ENCODE assay signal across 20 cellular contexts in genomic region chr2:239073745-239074530, GRCh38.
DNase-seq lines count a peak whose midpoint lies in the region; ATAC-seq and TF ChIP-seq lines count a peak whose summit lies in the region.
"Had no signal": no experiment of that assay in that cellular context is flagged by ENCODE, and none has a peak within 500 bp of the region (broad histone marks: within the 10 kb centered on the region; RNA-seq: fewer than 3 reads in every experiment).

No MANE protein-coding gene starts in this region.

- no peak overlapping the region for H2AFZ ChIP-seq in neural progenitor cell (replicated peaks)
- H2AFZ ChIP-seq: GM23338 had no signal

- no peaks in the 10 kb centered on the region for H3K36me3 ChIP-seq in neural progenitor cell
- no peaks in the 10 kb centered on the region for H3K36me3 ChIP-seq in breast epithelium

- no peak overlapping the region for H3K4me2 ChIP-seq in neural progenitor cell
- H3K4me2 ChIP-seq: A549, BLaER1, GM23338 had no signal

- H3K4me1 ChIP-seq in neural progenitor cell (no peaks in the 10 kb centered on the region), breast epithelium (no peaks in the 10 kb centered on the region)

- H3K36me3 Mint-ChIP-seq in T-helper 17 cell (ENCODE audit: low read depth) (peaks cover 6% of the 10 kb centered on the region), neural progenitor cell (peaks cover 17% of the 10 kb centered on the region)
- H3K36me3 Mint-ChIP-seq in stimulated activated effector memory CD8-positive, alpha-beta T cell treated with anti-CD3 and anti-CD28 coated beads, Interleukin-12 subunit alpha, Interleukin-12 subunit beta, amount 100 ng/mL, for 72 hours = peaks cover 43% of the 10 kb centered on the region

- peaks cover 4% of the 10 kb centered on the region for H4K20me1 ChIP-seq in neural progenitor cell (ENCODE audit: low read depth)

- ATAC-seq in T-helper 17 cell = no peak
- no peak for ATAC-seq in stimulated activated effector memory CD8-positive, alpha-beta T cell treated with anti-CD3 and anti-CD28 coated beads, Interleukin-12 subunit alpha, Interleukin-12 subunit beta, amount 100 ng/mL, for 72 hours
- ATAC-seq: A549, GM12878, GM23338 had no signal

- H3K27ac Mint-ChIP-seq in T-helper 17 cell = peak overlapping the region; percentile 9
- H3K27ac Mint-ChIP-seq in neural progenitor cell = peak overlapping the region; percentile 68
- peak overlapping the region; percentile 40 for H3K27ac Mint-ChIP-seq in stimulated activated effector memory CD8-positive, alpha-beta T cell treated with anti-CD3 and anti-CD28 coated beads, Interleukin-12 subunit alpha, Interleukin-12 subunit beta, amount 100 ng/mL, for 72 hours
- H3K27ac Mint-ChIP-seq: GM23338 had no signal

- H3K4me1 Mint-ChIP-seq in T-helper 17 cell (peaks cover 4% of the 10 kb centered on the region), neural progenitor cell (peaks cover 4% of the 10 kb centered on the region)
- no peaks in the 10 kb centered on the region for H3K4me1 Mint-ChIP-seq in stimulated activated effector memory CD8-positive, alpha-beta T cell treated with anti-CD3 and anti-CD28 coated beads, Interleukin-12 subunit alpha, Interleukin-12 subunit beta, amount 100 ng/mL, for 72 hours
- H3K4me1 Mint-ChIP-seq: CD14-positive monocyte; CD4-positive, alpha-beta memory T cell; GM23338 had no signal

- no peaks in the 10 kb centered on the region for H3K9me3 Mint-ChIP-seq in neural progenitor cell
- H3K9me3 Mint-ChIP-seq in stimulated activated effector memory CD8-positive, alpha-beta T cell treated with anti-CD3 and anti-CD28 coated beads, Interleukin-12 subunit alpha, Interleukin-12 subunit beta, amount 100 ng/mL, for 72 hours = no peaks in the 10 kb centered on the region

- H3K9me3 ChIP-seq in T-helper 17 cell (ENCODE audit: control insufficient read depth, low read length, poor library complexity, severe bottlenecking) (no peaks in the 10 kb centered on the region), neural progenitor cell (ENCODE audit: low read depth) (no peaks in the 10 kb centered on the region), breast epithelium (no peaks in the 10 kb centered on the region)
- H3K9me3 ChIP-seq: A549, BLaER1 had no signal

- H3K27ac ChIP-seq in layer of hippocampus (ENCODE audit: low read depth, low read length) = peak overlapping the region; percentile 22
- H3K27ac ChIP-seq in neural progenitor cell = no peak overlapping the region
- no peak overlapping the region for H3K27ac ChIP-seq in breast epithelium
- H3K27ac ChIP-seq: A549, BLaER1, HL-60 had no signal

- H3K27me3 Mint-ChIP-seq in T-helper 17 cell (no peaks in the 10 kb centered on the region), neural progenitor cell (ENCODE audit: insufficient read depth, low read depth) (peaks cover 8% of the 10 kb centered on the region)
- H3K27me3 Mint-ChIP-seq: CD4-positive, alpha-beta memory T cell had no signal

- no peaks in the 10 kb centered on the region for H3F3A ChIP-seq in neural progenitor cell (ENCODE audit: low read depth)

- no peak for TF ChIP-seq POLR2A in breast epithelium (IDR thresholded peaks at IDR 0.05)

- no peak overlapping the region for H3K9ac ChIP-seq in neural progenitor cell
- H3K9ac ChIP-seq: BLaER1 had no signal

- intact Hi-C loops in breast epithelium (cut with DNase I; ENCODE audit: low total_unique reads) = no loop called here

- H3K27me3 ChIP-seq in layer of hippocampus (ENCODE audit: control insufficient read depth, insufficient read depth, low read length) (no peaks in the 10 kb centered on the region), neural progenitor cell (no peaks in the 10 kb centered on the region), breast epithelium (no peaks in the 10 kb centered on the region)
- H3K27me3 ChIP-seq: BLaER1 had no signal

- H3K4me3 ChIP-seq in neural progenitor cell (no peak overlapping the region), breast epithelium (no peak overlapping the region)
- H3K4me3 ChIP-seq: A549, BLaER1, GM12878, GM23338 had no signal

- H3K79me2 ChIP-seq in neural progenitor cell (ENCODE audit: low read depth) = no peaks in the 10 kb centered on the region

- H3K4me3 Mint-ChIP-seq in T-helper 17 cell = no peak overlapping the region
- no peak overlapping the region for H3K4me3 Mint-ChIP-seq in neural progenitor cell
- no peak overlapping the region for H3K4me3 Mint-ChIP-seq in stimulated activated effector memory CD8-positive, alpha-beta T cell treated with anti-CD3 and anti-CD28 coated beads, Interleukin-12 subunit alpha, Interleukin-12 subunit beta, amount 100 ng/mL, for 72 hours
- H3K4me3 Mint-ChIP-seq: CD14-positive monocyte; CD4-positive, alpha-beta memory T cell; GM23338 had no signal

- TF ChIP-seq CTCF in neural progenitor cell (IDR thresholded peaks at IDR 0.05) = no peak
- no peak for TF ChIP-seq CTCF in GM10266 (IDR thresholded peaks at IDR 0.05; ENCODE audit: control insufficient read depth, insufficient read depth, low read depth, missing control alignments)
- no peak for TF ChIP-seq CTCF in breast epithelium (IDR thresholded peaks at IDR 0.05)

- DNase-seq in T-helper 17 cell (no peak), neural progenitor cell (ENCODE audit: low spot score) (no peak), GM10266 (ENCODE audit: extremely low spot score) (no peak), breast epithelium (ENCODE audit: low spot score in 2 of 2) (no peak), SIG-M5 treated with dmso at 0.1 percent for 504 hours (lab: John Stamatoyannopoulos, UW; ENCODE audit: unreplicated experiment) (no peak), NCI-H1436 (lab: John Stamatoyannopoulos, UW) (no peak)
- no peak for DNase-seq in stimulated activated effector memory CD8-positive, alpha-beta T cell treated with anti-CD3 and anti-CD28 coated beads, Interleukin-12 subunit alpha, Interleukin-12 subunit beta, amount 100 ng/mL, for 72 hours (ENCODE audit: low spot score in 2 of 2)
- DNase-seq: AML-193; CD4-positive, alpha-beta memory T cell; DMS153; DMS79; GDM1; HCEC 1CT had no signal

Comparison
In these comparisons a context has a peak if more than half of its experiments do, and no peak if none do; other contexts are left out.
1. H3K27ac Mint-ChIP-seq: peak in every context shown above with its lines; median percentile 68 in neural progenitor cell; 40 in stimulated activated effector memory CD8-positive, alpha-beta T cell treated with anti-CD3 and anti-CD28 coated beads, Interleukin-12 subunit alpha, Interleukin-12 subunit beta, amount 100 ng/mL, for 72 hours; 9 in T-helper 17 cell.